In genomic region chr6:44038543-44039065, GRCh38 we compare ENCODE assay signal across 1 cellular context.
TF ChIP-seq lines count a peak whose summit lies in the region.

No MANE protein-coding gene starts in this region.

TF ChIP-seq in HCT116, 20 proteins besides CTCF, POLR2A, EP300 and RAD21 (continued from another document):
- TF ChIP-seq REST (IDR thresholded peaks at IDR 0.05; ENCODE audit: low read depth), result no peak
- no peak for TF ChIP-seq SRF (IDR thresholded peaks at IDR 0.05; ENCODE audit: low read depth)
- no peak for TF ChIP-seq MAX (IDR thresholded peaks at IDR 0.05)
